ENCODE assay signal across 8 cellular contexts in genomic region chr11:67352546-67353316, GRCh38. TPM values are rescaled to one million over a fixed set of nuclear protein-coding genes. Genes with fewer than 3 reads are reported as not detected.
DNase-seq lines count a peak whose midpoint lies in the region; ATAC-seq lines count a peak whose summit lies in the region.

No MANE protein-coding gene starts in this region.

- H3K9me3 ChIP-seq in SJSA1 (replicated peaks) (no peaks in the 10 kb centered on the region), endocrine pancreas (ENCODE audit: control insufficient read depth, low read length) (no peaks in the 10 kb centered on the region), muscle layer of duodenum (ENCODE audit: control insufficient read depth in 1 of 2, low read length in 2 of 2) (no peaks in the 10 kb centered on the region)

- H3K9ac ChIP-seq in endocrine pancreas (ENCODE audit: control insufficient read depth, insufficient read depth, low read length): peak overlapping the region; percentile 92

- peaks cover 4% of the 10 kb centered on the region; the same call in 1 of the 2 replicates for H3K36me3 ChIP-seq in SJSA1
- no peaks in the 10 kb centered on the region for H3K36me3 ChIP-seq in endocrine pancreas (ENCODE audit: control insufficient read depth, insufficient read depth, low read length)
- H3K36me3 ChIP-seq in muscle layer of duodenum (ENCODE audit: control insufficient read depth in 1 of 2, insufficient read depth in 2 of 2, low read length in 2 of 2): peaks cover 3 to 11% of the 10 kb centered on the region in 2 donors

- peak; percentile 1 for ATAC-seq in GM18873 (IDR thresholded peaks at IDR 0.05; ENCODE audit: low FRiP score, unreplicated experiment)
- peak; percentile 23 for ATAC-seq in HG03354 (IDR thresholded peaks at IDR 0.05; ENCODE audit: poor library complexity, severe bottlenecking, unreplicated experiment)

- H3K27ac ChIP-seq in SJSA1 (peak overlapping the region; percentile 95), muscle layer of duodenum (ENCODE audit: low read length) (peak overlapping the region; percentile 99)

- peak overlapping the region; percentile 46 for H3K4me3 ChIP-seq in SJSA1
- H3K4me3 ChIP-seq in endocrine pancreas (ENCODE audit: control insufficient read depth, insufficient read depth, low read length): no peak overlapping the region
- H3K4me3 ChIP-seq in muscle layer of duodenum (ENCODE audit: low read depth in 1 of 2, low read length in 2 of 2): peak overlapping the region; percentile 80 to 81

- H3K27me3 ChIP-seq in SJSA1 (replicated peaks) (no peaks in the 10 kb centered on the region), endocrine pancreas (ENCODE audit: control insufficient read depth, insufficient read depth, low read length) (no peaks in the 10 kb centered on the region), muscle layer of duodenum (ENCODE audit: low read depth, low read length) (no peaks in the 10 kb centered on the region)

- DNase-seq in Ammon's horn (ENCODE audit: low spot score) (peak; percentile 48), SJSA1 (ENCODE audit: low read depth in 1 of 2, low spot score in 2 of 2) (peak; percentile 30 to 76), cerebellum (ENCODE audit: low spot score) (no peak), HK-2 (ENCODE audit: unreplicated experiment) (no peak)

- H3K4me1 ChIP-seq in SJSA1 (replicated peaks): peaks cover 60% of the 10 kb centered on the region
- no peaks in the 10 kb centered on the region for H3K4me1 ChIP-seq in endocrine pancreas (ENCODE audit: control insufficient read depth, insufficient read depth, low read length)
- peaks cover 32 to 36% of the 10 kb centered on the region in 2 donors for H3K4me1 ChIP-seq in muscle layer of duodenum (ENCODE audit: control insufficient read depth in 1 of 2, insufficient read depth in 2 of 2, low read length in 2 of 2)

RNA-seq across cellular contexts. Expression of gene POLD4, which starts 0.6 kb away (rescaled TPM):
- total RNA-seq in SJSA1 (2014; rRNA removed; shearing (Covaris generic)): 81.8 and 125 TPM in 2 replicates
- 4.3 TPM for total RNA-seq in cerebellum

RNA-seq across cellular contexts. Expression of gene CLCF1, which starts 20.7 kb away (rescaled TPM):
- 6.9 and 9.4 TPM in 2 replicates for total RNA-seq in SJSA1 (2014; rRNA removed; shearing (Covaris generic))
- 0.27 TPM for total RNA-seq in cerebellum

RNA-seq across cellular contexts. Expression of gene RAD9A, which starts 39.1 kb away (rescaled TPM):
- total RNA-seq in SJSA1 (2014; rRNA removed; shearing (Covaris generic)): 13.8 and 25.1 TPM in 2 replicates
- 19.6 TPM for total RNA-seq in cerebellum

RNA-seq across cellular contexts. Expression of gene PPP1CA, which starts 48.9 kb away (rescaled TPM):
- 668 and 731 TPM in 2 replicates for total RNA-seq in SJSA1 (2014; rRNA removed; shearing (Covaris generic))
- total RNA-seq in cerebellum: 41.6 TPM

RNA-seq across cellular contexts. Expression of gene SSH3, which starts 49.4 kb away (rescaled TPM):
- 13.4 and 17.5 TPM in 2 replicates for total RNA-seq in SJSA1 (2014; rRNA removed; shearing (Covaris generic))
- total RNA-seq in cerebellum: 3.4 TPM

Comparison
In these comparisons a context has a peak if more than half of its experiments do, and no peak if none do; other contexts are left out.
1. DNase-seq: peak in Ammon's horn (single experiment) and SJSA1 (2 of 2); none in cerebellum (single experiment) and HK-2 (single experiment).
2. RNA of gene POLD4, which starts 0.6 kb away (total RNA-seq): 81.8 to 125 TPM in SJSA1; 4.3 TPM in cerebellum (single experiment); every median in the first group is over 10 times any median in the second.